ENCODE assay signal across 33 cellular contexts in genomic region chr17:60073063-60073462, GRCh38.
"Had no signal": no experiment of that assay in that cellular context is flagged by ENCODE, and none has a peak within 500 bp of the region (broad histone marks: within the 10 kb centered on the region; RNA-seq: fewer than 3 reads in every experiment).

No MANE protein-coding gene starts in this region.

- FAIRE-seq: astrocyte, bronchial epithelial cell had no signal

- DNase-seq: activated effector memory CD4-positive, alpha-beta T cell treated with anti-CD3 and anti-CD28 coated beads, Interleukin-2, amount 50 U/mL, for 16 hours; activated effector memory CD4-positive, alpha-beta T cell treated with Interleukin-2 at 50 U/mL for 16 hours; activated gamma-delta T cell; activated gamma-delta T cell treated with Interleukin-2 at 50 U/mL for 16 hours; activated naive CD4-positive, alpha-beta T cell; activated naive CD4-positive, alpha-beta T cell treated with anti-CD3 and anti-CD28 coated beads for 36 hours; activated naive CD4-positive, alpha-beta T cell treated with anti-CD3 and anti-CD28 coated beads, Interleukin-2, amount 10 ng/mL, durations not matched to agents 7 days and 5 days; activated naive CD4-positive, alpha-beta T cell treated with anti-CD3 and anti-CD28 coated beads, Interleukin-2, amount 50 U/mL, for 16 hours; activated naive CD4-positive, alpha-beta T cell treated with Interleukin-2 at 50 U/mL for 16 hours; activated naive CD8-positive, alpha-beta T cell treated with anti-CD3 and anti-CD28 coated beads for 36 hours; activated naive CD8-positive, alpha-beta T cell treated with anti-CD3 and anti-CD28 coated beads, Interleukin-2, amount 10 ng/mL, durations not matched to agents 7 days and 5 days; activated naive CD8-positive, alpha-beta T cell treated with anti-CD3 and anti-CD28 coated beads, Interleukin-2, amount 50 U/mL, for 24 hours; activated T-cell treated with anti-CD3 and anti-CD28 coated beads, Interleukin-2, amount 50 U/mL, for 24 hours; activated T-cell treated with anti-CD3 and anti-CD28 coated beads, Interleukin-2, amount 50 U/mL, for 4 hours; activated T-cell treated with anti-CD3 and anti-CD28 coated beads, Interleukin-2, amount 50 U/mL, for 48 hours; activated T-cell treated with anti-CD3 and anti-CD28 coated beads, Interleukin-2, amount 50 U/mL, for 72 hours; adrenal gland; amniotic stem cell; amygdala; anterior cingulate cortex; aorta; body of pancreas; brain microvascular endothelial cell; caudate nucleus; central memory CD4-positive, alpha-beta T cell; cerebellar nuclear complex had no signal

- H3K4me3 ChIP-seq: adrenal gland, ascending aorta, body of pancreas, breast epithelium, cardiac muscle cell had no signal

- H3K27me3 ChIP-seq: adrenal gland, ascending aorta, body of pancreas, brain microvascular endothelial cell, breast epithelium, cardiac muscle cell had no signal

- H3K27ac ChIP-seq: adrenal gland, ascending aorta, body of pancreas, brain microvascular endothelial cell, breast epithelium, cardiac muscle cell had no signal

- H3K9me3 ChIP-seq: adrenal gland, ascending aorta, body of pancreas, breast epithelium had no signal

- ATAC-seq: activated naive CD4-positive, alpha-beta T cell treated with anti-CD3 and anti-CD28 coated beads, Interleukin-2, amount 50 U/mL, for 72 hours; activated naive CD8-positive, alpha-beta T cell treated with anti-CD3 and anti-CD28 coated beads, Interleukin-2, amount 50 U/mL, for 24 hours; activated T-cell treated with anti-CD3 and anti-CD28 coated beads, Interleukin-2, amount 50 U/mL, for 4 hours; activated T-cell treated with anti-CD3 and anti-CD28 coated beads, Interleukin-2, amount 50 U/mL, for 72 hours; activated T-helper 17 cell treated with anti-CD3 and anti-CD28 coated beads, Interleukin-2, amount 50 U/mL, for 72 hours; body of pancreas had no signal
